Comparison of ENCODE assay signal across 1 cellular context in genomic region chr13:48595330-48596127, GRCh38.
TF ChIP-seq lines count a peak whose summit lies in the region.

No MANE protein-coding gene starts in this region.

TF ChIP-seq in GM23338, 12 proteins besides CTCF, POLR2A, EP300 and RAD21 (continued from another document):
- TF ChIP-seq, protein P1, sequence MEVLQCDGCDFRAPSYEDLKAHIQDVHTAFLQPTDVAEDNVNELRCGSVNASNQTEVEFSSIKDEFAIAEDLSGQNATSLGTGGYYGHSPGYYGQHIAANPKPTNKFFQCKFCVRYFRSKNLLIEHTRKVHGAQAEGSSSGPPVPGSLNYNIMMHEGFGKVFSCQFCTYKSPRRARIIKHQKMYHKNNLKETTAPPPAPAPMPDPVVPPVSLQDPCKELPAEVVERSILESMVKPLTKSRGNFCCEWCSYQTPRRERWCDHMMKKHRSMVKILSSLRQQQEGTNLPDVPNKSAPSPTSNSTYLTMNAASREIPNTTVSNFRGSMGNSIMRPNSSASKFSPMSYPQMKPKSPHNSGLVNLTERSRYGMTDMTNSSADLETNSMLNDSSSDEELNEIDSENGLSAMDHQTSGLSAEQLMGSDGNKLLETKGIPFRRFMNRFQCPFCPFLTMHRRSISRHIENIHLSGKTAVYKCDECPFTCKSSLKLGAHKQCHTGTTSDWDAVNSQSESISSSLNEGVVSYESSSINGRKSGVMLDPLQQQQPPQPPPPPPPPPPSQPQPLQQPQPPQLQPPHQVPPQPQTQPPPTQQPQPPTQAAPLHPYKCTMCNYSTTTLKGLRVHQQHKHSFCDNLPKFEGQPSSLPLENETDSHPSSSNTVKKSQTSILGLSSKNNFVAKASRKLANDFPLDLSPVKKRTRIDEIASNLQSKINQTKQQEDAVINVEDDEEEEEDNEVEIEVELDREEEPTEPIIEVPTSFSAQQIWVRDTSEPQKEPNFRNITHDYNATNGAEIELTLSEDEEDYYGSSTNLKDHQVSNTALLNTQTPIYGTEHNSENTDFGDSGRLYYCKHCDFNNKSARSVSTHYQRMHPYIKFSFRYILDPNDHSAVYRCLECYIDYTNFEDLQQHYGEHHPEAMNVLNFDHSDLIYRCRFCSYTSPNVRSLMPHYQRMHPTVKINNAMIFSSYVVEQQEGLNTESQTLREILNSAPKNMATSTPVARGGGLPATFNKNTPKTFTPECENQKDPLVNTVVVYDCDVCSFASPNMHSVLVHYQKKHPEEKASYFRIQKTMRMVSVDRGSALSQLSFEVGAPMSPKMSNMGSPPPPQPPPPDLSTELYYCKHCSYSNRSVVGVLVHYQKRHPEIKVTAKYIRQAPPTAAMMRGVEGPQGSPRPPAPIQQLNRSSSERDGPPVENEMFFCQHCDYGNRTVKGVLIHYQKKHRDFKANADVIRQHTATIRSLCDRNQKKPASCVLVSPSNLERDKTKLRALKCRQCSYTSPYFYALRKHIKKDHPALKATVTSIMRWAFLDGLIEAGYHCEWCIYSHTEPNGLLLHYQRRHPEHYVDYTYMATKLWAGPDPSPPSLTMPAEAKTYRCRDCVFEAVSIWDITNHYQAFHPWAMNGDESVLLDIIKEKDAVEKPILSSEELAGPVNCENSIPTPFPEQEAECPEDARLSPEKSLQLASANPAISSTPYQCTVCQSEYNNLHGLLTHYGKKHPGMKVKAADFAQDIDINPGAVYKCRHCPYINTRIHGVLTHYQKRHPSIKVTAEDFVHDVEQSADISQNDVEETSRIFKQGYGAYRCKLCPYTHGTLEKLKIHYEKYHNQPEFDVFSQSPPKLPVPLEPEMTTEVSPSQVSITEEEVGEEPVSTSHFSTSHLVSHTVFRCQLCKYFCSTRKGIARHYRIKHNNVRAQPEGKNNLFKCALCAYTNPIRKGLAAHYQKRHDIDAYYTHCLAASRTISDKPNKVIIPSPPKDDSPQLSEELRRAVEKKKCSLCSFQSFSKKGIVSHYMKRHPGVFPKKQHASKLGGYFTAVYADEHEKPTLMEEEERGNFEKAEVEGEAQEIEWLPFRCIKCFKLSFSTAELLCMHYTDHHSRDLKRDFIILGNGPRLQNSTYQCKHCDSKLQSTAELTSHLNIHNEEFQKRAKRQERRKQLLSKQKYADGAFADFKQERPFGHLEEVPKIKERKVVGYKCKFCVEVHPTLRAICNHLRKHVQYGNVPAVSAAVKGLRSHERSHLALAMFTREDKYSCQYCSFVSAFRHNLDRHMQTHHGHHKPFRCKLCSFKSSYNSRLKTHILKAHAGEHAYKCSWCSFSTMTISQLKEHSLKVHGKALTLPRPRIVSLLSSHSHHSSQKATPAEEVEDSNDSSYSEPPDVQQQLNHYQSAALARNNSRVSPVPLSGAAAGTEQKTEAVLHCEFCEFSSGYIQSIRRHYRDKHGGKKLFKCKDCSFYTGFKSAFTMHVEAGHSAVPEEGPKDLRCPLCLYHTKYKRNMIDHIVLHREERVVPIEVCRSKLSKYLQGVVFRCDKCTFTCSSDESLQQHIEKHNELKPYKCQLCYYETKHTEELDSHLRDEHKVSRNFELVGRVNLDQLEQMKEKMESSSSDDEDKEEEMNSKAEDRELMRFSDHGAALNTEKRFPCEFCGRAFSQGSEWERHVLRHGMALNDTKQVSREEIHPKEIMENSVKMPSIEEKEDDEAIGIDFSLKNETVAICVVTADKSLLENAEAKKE (CRISPR knock-in tag; IDR thresholded peaks at IDR 0.05): no peak
- TF ChIP-seq, protein P2, sequence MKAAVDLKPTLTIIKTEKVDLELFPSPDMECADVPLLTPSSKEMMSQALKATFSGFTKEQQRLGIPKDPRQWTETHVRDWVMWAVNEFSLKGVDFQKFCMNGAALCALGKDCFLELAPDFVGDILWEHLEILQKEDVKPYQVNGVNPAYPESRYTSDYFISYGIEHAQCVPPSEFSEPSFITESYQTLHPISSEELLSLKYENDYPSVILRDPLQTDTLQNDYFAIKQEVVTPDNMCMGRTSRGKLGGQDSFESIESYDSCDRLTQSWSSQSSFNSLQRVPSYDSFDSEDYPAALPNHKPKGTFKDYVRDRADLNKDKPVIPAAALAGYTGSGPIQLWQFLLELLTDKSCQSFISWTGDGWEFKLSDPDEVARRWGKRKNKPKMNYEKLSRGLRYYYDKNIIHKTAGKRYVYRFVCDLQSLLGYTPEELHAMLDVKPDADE (IDR thresholded peaks at IDR 0.05): no peak
- TF ChIP-seq REST (IDR thresholded peaks at IDR 0.05; ENCODE audit: unreplicated experiment) (no peak), POLR2AphosphoS5 (IDR thresholded peaks at IDR 0.05; ENCODE audit: low read depth) (no peak), EZH2phosphoT487 (IDR thresholded peaks at IDR 0.05; ENCODE audit: unreplicated experiment) (no peak), ZNF331 (CRISPR knock-in tag; IDR thresholded peaks at IDR 0.05; ENCODE audit: low read depth) (no peak), ZNF114 (CRISPR knock-in tag; IDR thresholded peaks at IDR 0.05) (no peak)
